1 cellular context compared by ENCODE assay signal in genomic region chr17:79901131-79901530, GRCh38.
TF ChIP-seq lines count a peak whose summit lies in the region.

No MANE protein-coding gene starts in this region.

TF ChIP-seq in GM23338, 12 proteins besides CTCF, POLR2A, EP300 and RAD21 (continued from another document):
- TF ChIP-seq ZNF462 (CRISPR knock-in tag; IDR thresholded peaks at IDR 0.05) (no peak), ZNF331 (CRISPR knock-in tag; IDR thresholded peaks at IDR 0.05; ENCODE audit: low read depth) (no peak), EZH2 (IDR thresholded peaks at IDR 0.05; ENCODE audit: low read depth, unreplicated experiment) (no peak)
TF ChIP-seq in GM23338: peak in this region for 0.
